Comparison of ENCODE assay signal across 10 cellular contexts in the genomic region with DNA sequence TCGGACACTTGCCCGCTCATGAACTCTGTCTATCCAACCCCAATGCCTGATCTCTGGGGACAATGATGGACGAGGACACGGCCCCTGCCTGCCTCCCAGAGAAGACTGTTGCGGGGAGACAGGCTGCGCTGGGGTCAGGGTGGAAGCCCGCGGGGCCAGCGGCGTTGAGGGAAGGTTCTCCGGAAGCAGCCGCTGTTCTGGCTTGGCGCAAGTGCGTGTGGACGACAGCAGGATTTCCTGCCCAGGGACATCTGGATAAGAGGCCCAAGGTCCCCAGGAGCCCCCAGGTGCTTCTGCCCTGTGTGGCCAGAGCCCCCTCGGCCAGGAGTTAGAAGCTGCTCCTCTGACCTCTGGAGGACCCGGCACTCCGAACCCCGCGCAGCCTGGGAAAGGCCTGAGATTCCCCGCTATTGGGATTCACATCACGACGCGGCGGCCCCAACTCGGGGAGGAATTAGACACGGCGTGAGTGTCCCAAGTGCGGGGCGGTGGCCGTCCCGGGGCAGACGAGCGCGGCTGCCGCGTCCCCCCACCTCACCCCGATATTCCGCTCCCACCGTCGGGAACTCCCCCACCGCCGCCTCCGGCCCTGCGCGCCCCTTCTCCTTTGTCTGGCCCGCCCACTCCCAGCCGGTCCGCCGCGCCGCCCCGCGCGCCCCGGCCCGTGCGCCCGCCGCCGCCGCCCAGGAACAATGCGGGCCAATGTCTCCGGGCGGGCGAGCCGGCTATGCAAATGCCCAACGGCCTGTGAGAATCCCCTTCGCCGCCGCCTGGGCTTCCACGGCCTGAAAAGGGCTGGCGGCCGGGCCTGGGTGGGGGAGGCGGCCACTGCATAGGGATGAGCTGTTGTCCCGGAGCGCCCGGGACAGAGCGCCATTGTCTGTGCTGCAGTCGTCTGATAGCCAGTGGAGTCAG. TPM values are rescaled to one million over a fixed set of nuclear protein-coding genes. Genes with fewer than 3 reads are reported as not detected.
DNase-seq lines count a peak whose midpoint lies in the region; ATAC-seq lines count a peak whose summit lies in the region.
"Had no signal": no experiment of that assay in that cellular context is flagged by ENCODE, and none has a peak within 500 bp of the region (broad histone marks: within the 10 kb centered on the region; RNA-seq: fewer than 3 reads in every experiment).

No MANE protein-coding gene starts in this region.

- peak overlapping the region; percentile 32 for H3K4me3 Mint-ChIP-seq in stimulated activated memory B cell treated with anti-CD40 and anti-IgM and Interleukin-4, amounts not matched to agents 10 μg/mL and 1 μg/mL and 100 μg/mL, for 72 hours
- H3K4me3 Mint-ChIP-seq: T-helper 1 cell treated with Interleukin-12 subunit alpha and Interleukin-12 subunit beta and Interleukin-4 antibody, amounts not matched to agents 30 μg/mL and 1 μg/mL, for 36 hours had no signal

- H3K36me3 Mint-ChIP-seq in stimulated activated memory B cell treated with anti-CD40 and anti-IgM and Interleukin-4, amounts not matched to agents 10 μg/mL and 1 μg/mL and 100 μg/mL, for 72 hours = no peaks in the 10 kb centered on the region

- no peak for ATAC-seq in stimulated activated memory B cell treated with anti-CD40 and anti-IgM and Interleukin-4, amounts not matched to agents 10 μg/mL and 1 μg/mL and 100 μg/mL, for 72 hours
- ATAC-seq in HG03159 (IDR thresholded peaks at IDR 0.05; ENCODE audit: unreplicated experiment) (no peak), GM18870 (IDR thresholded peaks at IDR 0.05; ENCODE audit: unreplicated experiment) (no peak)

- H3K27me3 Mint-ChIP-seq in stimulated activated memory B cell treated with anti-CD40 and anti-IgM and Interleukin-4, amounts not matched to agents 10 μg/mL and 1 μg/mL and 100 μg/mL, for 72 hours = peaks cover 68% of the 10 kb centered on the region

- DNase-seq in HuH-7.5 (ENCODE audit: low spot score) (peak; percentile 79), dermis blood vessel endothelial cell (peak; percentile 18), left kidney (ENCODE audit: low read depth, low spot score) (peak; percentile 63), OCI-M2 (lab: John Stamatoyannopoulos, UW; ENCODE audit: unreplicated experiment) (no peak)
- DNase-seq: DMS79 treated with DMSO at 0.1 percent for 48 hours, NCI-H524 treated with DMSO at 0.1 percent for 48 hours had no signal

- H3K9me3 Mint-ChIP-seq in stimulated activated memory B cell treated with anti-CD40 and anti-IgM and Interleukin-4, amounts not matched to agents 10 μg/mL and 1 μg/mL and 100 μg/mL, for 72 hours = no peaks in the 10 kb centered on the region
- H3K9me3 Mint-ChIP-seq: T-helper 1 cell treated with Interleukin-12 subunit alpha and Interleukin-12 subunit beta and Interleukin-4 antibody, amounts not matched to agents 30 μg/mL and 1 μg/mL, for 36 hours had no signal

- H3K27ac Mint-ChIP-seq in stimulated activated memory B cell treated with anti-CD40 and anti-IgM and Interleukin-4, amounts not matched to agents 10 μg/mL and 1 μg/mL and 100 μg/mL, for 72 hours = no peak overlapping the region
- H3K27ac Mint-ChIP-seq: T-helper 1 cell treated with Interleukin-12 subunit alpha and Interleukin-12 subunit beta and Interleukin-4 antibody, amounts not matched to agents 30 μg/mL and 1 μg/mL, for 36 hours had no signal

- H3K4me1 Mint-ChIP-seq in stimulated activated memory B cell treated with anti-CD40 and anti-IgM and Interleukin-4, amounts not matched to agents 10 μg/mL and 1 μg/mL and 100 μg/mL, for 72 hours = peaks cover 8% of the 10 kb centered on the region

RNA-seq across cellular contexts. Expression of gene RHBG, which starts 19.1 kb away (rescaled TPM):
- not detected in 2 replicates for total RNA-seq in dermis blood vessel endothelial cell

RNA-seq across cellular contexts. Expression of gene TSACC, which starts 49.8 kb away (rescaled TPM):
- total RNA-seq in dermis blood vessel endothelial cell = not detected in 2 replicates

RNA-seq across cellular contexts. Expression of gene CCT3, which starts 50.1 kb away (rescaled TPM):
- total RNA-seq in dermis blood vessel endothelial cell = 552 and 641 TPM in 2 replicates
